ENCODE assay signal across 40 cellular contexts in the genomic region with DNA sequence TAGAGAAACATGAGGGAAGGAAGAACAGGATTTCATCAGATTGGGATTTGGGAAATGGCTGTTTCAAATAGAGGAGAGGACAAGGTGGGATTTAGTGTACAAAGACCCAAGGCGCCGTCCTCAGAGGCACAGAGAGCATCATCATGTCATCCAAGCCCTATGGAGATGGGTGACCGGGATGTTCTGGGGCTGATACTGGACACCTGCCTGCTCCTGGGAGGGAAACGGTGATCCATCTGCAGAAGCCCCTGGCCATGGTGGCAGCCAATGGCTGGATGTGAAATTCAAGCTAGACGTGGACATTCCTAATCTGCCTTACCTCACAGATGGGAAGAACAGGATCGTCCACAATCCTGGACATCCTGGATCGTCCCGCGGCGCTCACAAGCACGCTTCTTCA. TPM values are rescaled to one million over a fixed set of nuclear protein-coding genes. Genes with fewer than 3 reads are reported as not detected.
"Had no signal": no experiment of that assay in that cellular context is flagged by ENCODE, and none has a peak within 500 bp of the region (broad histone marks: within the 10 kb centered on the region; RNA-seq: fewer than 3 reads in every experiment).

No MANE protein-coding gene starts in this region.

- H3K27ac ChIP-seq: adrenal gland, body of pancreas, brain microvascular endothelial cell, breast epithelium, cardiac muscle cell, VCaP had no signal

- H3K4me3 ChIP-seq: adrenal gland, body of pancreas, breast epithelium, cardiac muscle cell had no signal

- H3K27ac Mint-ChIP-seq: activated B cell treated with CpG ODN at 0.5 μM for 24 hours; activated CD4-positive, alpha-beta memory T cell treated with anti-CD3 and anti-CD28 coated beads for 36 hours; activated CD4-positive, alpha-beta T cell treated with anti-CD3 and anti-CD28 coated beads, Interleukin-2, amount 10 ng/mL, durations not matched to agents 24 days and 14 days; activated CD8-positive, alpha-beta T cell treated with anti-CD3 and anti-CD28 coated beads for 36 hours; activated naive CD4-positive, alpha-beta T cell treated with anti-CD3 and anti-CD28 coated beads for 36 hours; activated naive CD4-positive, alpha-beta T cell treated with anti-CD3 and anti-CD28 coated beads, Interleukin-2, amount 50 U/mL, for 72 hours; activated naive CD8-positive, alpha-beta T cell treated with anti-CD3 and anti-CD28 coated beads for 36 hours; activated T-cell treated with anti-CD3 and anti-CD28 coated beads, Interleukin-2, amount 50 U/mL, for 72 hours; activated T-helper 1 cell treated with anti-CD3 and anti-CD28 coated beads, Interleukin-12 subunit alpha, Interleukin-12 subunit beta, Interleukin-2, Interleukin-4 antibody, amounts not matched to agents 30 ng/mL and 10 ng/mL and 1 ng/mL, durations not matched to agents 14 hours and 24 hours and 36 hours; activated T-helper 17 cell treated with anti-CD3 and anti-CD28 coated beads, Interleukin-2, amount 50 U/mL, for 72 hours; T-helper 1 cell treated with Interleukin-12 subunit alpha and Interleukin-12 subunit beta and Interleukin-4 antibody, amounts not matched to agents 30 μg/mL and 1 μg/mL, for 36 hours; T-helper 2 cell treated with Interferon-gamma antibody and Interleukin-4, amounts not matched to agents 5 μg/mL and 100 μg/mL, for 36 hours had no signal

- H3K36me3 ChIP-seq: adrenal gland, brain microvascular endothelial cell, breast epithelium, cardiac muscle cell had no signal

- H3K36me3 Mint-ChIP-seq: activated CD4-positive, alpha-beta memory T cell treated with anti-CD3 and anti-CD28 coated beads for 36 hours; activated naive CD4-positive, alpha-beta T cell treated with anti-CD3 and anti-CD28 coated beads, Interleukin-2, amount 50 U/mL, for 72 hours; activated naive CD8-positive, alpha-beta T cell treated with anti-CD3 and anti-CD28 coated beads for 36 hours had no signal

- H3K4me3 Mint-ChIP-seq: activated B cell treated with CpG ODN at 0.5 μM for 24 hours; activated CD4-positive, alpha-beta memory T cell treated with anti-CD3 and anti-CD28 coated beads for 36 hours; activated CD4-positive, alpha-beta T cell treated with anti-CD3 and anti-CD28 coated beads, Interleukin-2, amount 10 ng/mL, durations not matched to agents 24 days and 14 days; activated CD8-positive, alpha-beta T cell treated with anti-CD3 and anti-CD28 coated beads for 36 hours; activated naive CD4-positive, alpha-beta T cell treated with anti-CD3 and anti-CD28 coated beads for 36 hours; activated naive CD8-positive, alpha-beta T cell treated with anti-CD3 and anti-CD28 coated beads for 36 hours; activated T-cell treated with anti-CD3 and anti-CD28 coated beads, Interleukin-2, amount 50 U/mL, for 4 hours; activated T-cell treated with anti-CD3 and anti-CD28 coated beads, Interleukin-2, amount 50 U/mL, for 72 hours; activated T-helper 1 cell treated with anti-CD3 and anti-CD28 coated beads, Interleukin-12 subunit alpha, Interleukin-12 subunit beta, Interleukin-2, Interleukin-4 antibody, amounts not matched to agents 30 ng/mL and 10 ng/mL and 1 ng/mL, durations not matched to agents 14 hours and 24 hours and 36 hours; activated T-helper 17 cell treated with anti-CD3 and anti-CD28 coated beads, Interleukin-2, amount 50 U/mL, for 72 hours; central memory CD8-positive, alpha-beta T cell; T-helper 1 cell treated with Interleukin-12 subunit alpha and Interleukin-12 subunit beta and Interleukin-4 antibody, amounts not matched to agents 30 μg/mL and 1 μg/mL, for 36 hours; T-helper 2 cell treated with Interferon-gamma antibody and Interleukin-4, amounts not matched to agents 5 μg/mL and 100 μg/mL, for 36 hours had no signal

- ATAC-seq: activated CD8-positive, alpha-beta T cell treated with anti-CD3 and anti-CD28 coated beads for 36 hours; activated naive CD4-positive, alpha-beta T cell treated with anti-CD3 and anti-CD28 coated beads, Interleukin-2, amount 50 U/mL, for 72 hours; activated T-cell treated with anti-CD3 and anti-CD28 coated beads, Interleukin-2, amount 50 U/mL, for 4 hours; activated T-cell treated with anti-CD3 and anti-CD28 coated beads, Interleukin-2, amount 50 U/mL, for 72 hours; activated T-helper 17 cell treated with anti-CD3 and anti-CD28 coated beads, Interleukin-2, amount 50 U/mL, for 72 hours; body of pancreas had no signal

- DNase-seq: activated B cell treated with CpG ODN at 0.5 μM for 24 hours; activated CD4-positive, alpha-beta memory T cell treated with anti-CD3 and anti-CD28 coated beads for 36 hours; activated CD4-positive, alpha-beta T cell treated with anti-CD3 and anti-CD28 coated beads for 4 hours; activated CD4-positive, alpha-beta T cell treated with anti-CD3 and anti-CD28 coated beads, Interleukin-2, amount 10 ng/mL, durations not matched to agents 24 days and 14 days; activated CD4-positive, alpha-beta T cell treated with anti-CD3 and anti-CD28 coated beads, Interleukin-2, amount 50 U/mL, for 1 hour; activated CD4-positive, alpha-beta T cell treated with anti-CD3 and anti-CD28 coated beads, Interleukin-2, amount 50 U/mL, for 4 hours; activated CD4-positive, CD25-positive, alpha-beta regulatory T cell treated with anti-CD3 and anti-CD28 coated beads, Interleukin-2, amount 50 U/mL, for 72 hours; activated CD8-positive, alpha-beta T cell treated with anti-CD3 and anti-CD28 coated beads for 36 hours; activated effector memory CD4-positive, alpha-beta T cell treated with anti-CD3 and anti-CD28 coated beads, Interleukin-2, amount 50 U/mL, for 16 hours; activated gamma-delta T cell treated with Interleukin-2 at 50 U/mL for 16 hours; activated naive CD4-positive, alpha-beta T cell; activated naive CD4-positive, alpha-beta T cell treated with anti-CD3 and anti-CD28 coated beads for 36 hours; activated naive CD4-positive, alpha-beta T cell treated with anti-CD3 and anti-CD28 coated beads, Interleukin-2, amount 50 U/mL, for 16 hours; activated naive CD8-positive, alpha-beta T cell treated with anti-CD3 and anti-CD28 coated beads for 36 hours; activated T-cell treated with anti-CD3 and anti-CD28 coated beads for 4 hours; activated T-cell treated with anti-CD3 and anti-CD28 coated beads, Interleukin-2, amount 50 U/mL, for 1 hour; activated T-cell treated with anti-CD3 and anti-CD28 coated beads, Interleukin-2, amount 50 U/mL, for 4 hours; activated T-cell treated with anti-CD3 and anti-CD28 coated beads, Interleukin-2, amount 50 U/mL, for 72 hours; adrenal gland; amniotic stem cell; aorta; body of pancreas; brain microvascular endothelial cell; caudate nucleus; cerebellar nuclear complex; SW 1271; T-helper 1 cell; T-helper 2 cell; T-helper 9 cell had no signal

- H3K9me3 ChIP-seq: adrenal gland, body of pancreas, breast epithelium had no signal

- H3K9me3 Mint-ChIP-seq: activated B cell treated with CpG ODN at 0.5 μM for 24 hours; activated CD4-positive, alpha-beta memory T cell treated with anti-CD3 and anti-CD28 coated beads for 36 hours; activated CD4-positive, alpha-beta T cell treated with anti-CD3 and anti-CD28 coated beads, Interleukin-2, amount 10 ng/mL, durations not matched to agents 24 days and 14 days; activated CD8-positive, alpha-beta T cell treated with anti-CD3 and anti-CD28 coated beads for 36 hours; activated naive CD4-positive, alpha-beta T cell treated with anti-CD3 and anti-CD28 coated beads for 36 hours; activated naive CD4-positive, alpha-beta T cell treated with anti-CD3 and anti-CD28 coated beads, Interleukin-2, amount 50 U/mL, for 72 hours; activated naive CD8-positive, alpha-beta T cell treated with anti-CD3 and anti-CD28 coated beads for 36 hours; activated T-cell treated with anti-CD3 and anti-CD28 coated beads, Interleukin-2, amount 50 U/mL, for 4 hours; activated T-cell treated with anti-CD3 and anti-CD28 coated beads, Interleukin-2, amount 50 U/mL, for 72 hours; activated T-helper 1 cell treated with anti-CD3 and anti-CD28 coated beads, Interleukin-12 subunit alpha, Interleukin-12 subunit beta, Interleukin-2, Interleukin-4 antibody, amounts not matched to agents 30 ng/mL and 10 ng/mL and 1 ng/mL, durations not matched to agents 14 hours and 24 hours and 36 hours; activated T-helper 17 cell treated with anti-CD3 and anti-CD28 coated beads, Interleukin-2, amount 50 U/mL, for 72 hours; central memory CD8-positive, alpha-beta T cell; T-helper 1 cell treated with Interleukin-12 subunit alpha and Interleukin-12 subunit beta and Interleukin-4 antibody, amounts not matched to agents 30 μg/mL and 1 μg/mL, for 36 hours; T-helper 2 cell treated with Interferon-gamma antibody and Interleukin-4, amounts not matched to agents 5 μg/mL and 100 μg/mL, for 36 hours had no signal

- H3K4me1 Mint-ChIP-seq: activated T-helper 17 cell treated with anti-CD3 and anti-CD28 coated beads, Interleukin-2, amount 50 U/mL, for 72 hours had no signal

RNA-seq across cellular contexts. Expression of a gene that starts 12.7 kb away (rescaled TPM):
- total RNA-seq: activated B cell treated with CpG ODN at 0.5 μM for 24 hours; activated CD4-positive, alpha-beta memory T cell treated with anti-CD3 and anti-CD28 coated beads for 36 hours; activated CD4-positive, alpha-beta T cell treated with anti-CD3 and anti-CD28 coated beads, Interleukin-2, amount 10 ng/mL, durations not matched to agents 24 days and 14 days; activated CD8-positive, alpha-beta memory T cell treated with anti-CD3 and anti-CD28 coated beads for 36 hours; activated CD8-positive, alpha-beta T cell treated with anti-CD3 and anti-CD28 coated beads for 36 hours; activated naive CD4-positive, alpha-beta T cell treated with anti-CD3 and anti-CD28 coated beads for 36 hours; activated naive CD4-positive, alpha-beta T cell treated with anti-CD3 and anti-CD28 coated beads, Interleukin-2, amount 50 U/mL, for 72 hours; activated naive CD8-positive, alpha-beta T cell treated with anti-CD3 and anti-CD28 coated beads for 36 hours; activated T-cell treated with anti-CD3 and anti-CD28 coated beads, Interleukin-2, amount 50 U/mL, for 4 hours; activated T-cell treated with anti-CD3 and anti-CD28 coated beads, Interleukin-2, amount 50 U/mL, for 72 hours; activated T-helper 1 cell treated with anti-CD3 and anti-CD28 coated beads, Interleukin-12 subunit alpha, Interleukin-12 subunit beta, Interleukin-2, Interleukin-4 antibody, amounts not matched to agents 30 ng/mL and 10 ng/mL and 1 ng/mL, durations not matched to agents 14 hours and 24 hours and 36 hours; activated T-helper 17 cell treated with anti-CD3 and anti-CD28 coated beads, Interleukin-2, amount 50 U/mL, for 72 hours; adrenal gland; aorta; astrocyte; breast epithelium; cardiac muscle cell had no signal
- polyA plus RNA-seq: adrenal gland, cardiac muscle cell had no signal
